In the genomic region with DNA sequence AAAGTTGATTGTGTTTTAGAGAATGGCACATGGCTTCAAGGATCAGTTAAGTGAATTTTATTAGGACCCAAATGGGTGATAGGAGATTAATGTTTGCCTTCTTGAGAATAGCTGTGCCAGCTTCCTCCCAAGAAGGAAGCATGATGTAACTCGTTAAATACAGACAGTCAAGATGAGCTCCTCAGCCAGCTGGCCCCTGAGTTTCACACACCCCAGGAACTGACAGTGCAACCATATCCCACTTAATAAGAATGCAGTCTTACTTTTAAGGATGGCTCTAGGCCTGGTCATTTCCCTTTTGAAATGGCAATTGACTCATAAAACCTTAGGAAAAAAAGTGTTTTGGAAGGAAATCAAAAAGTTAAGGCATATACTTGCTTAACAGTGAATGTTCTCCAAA, we compare ENCODE assay signal across 20 cellular contexts.
DNase-seq lines count a peak whose midpoint lies in the region; ATAC-seq, FAIRE-seq and TF ChIP-seq lines count a peak whose summit lies in the region.
"Had no signal": no experiment of that assay in that cellular context is flagged by ENCODE, and none has a peak within 500 bp of the region (broad histone marks: within the 10 kb centered on the region; RNA-seq: fewer than 3 reads in every experiment).

No MANE protein-coding gene starts in this region.

- DNase-seq in BJ (ENCODE audit: low read depth) (peak; percentile 67), LHCN-M2 (ENCODE audit: low read depth) (peak; percentile 54), astrocyte (ENCODE audit: low read depth) (no peak), myocyte (ENCODE audit: low read depth) (peak; percentile 71), GM12892 (ENCODE audit: insufficient read length) (no peak), NCI-H1092 treated with DMSO at 0.1 percent for 48 hours (lab: John Stamatoyannopoulos, UW) (no peak), smooth muscle cell (lab: John Stamatoyannopoulos, UW; ENCODE audit: unreplicated experiment) (no peak)
- DNase-seq: activated CD4-positive, alpha-beta T cell treated with anti-CD3 and anti-CD28 coated beads, Interleukin-2, amount 10 ng/mL, durations not matched to agents 7 days and 5 days; DMS53; heart left ventricle; Karpas-422; NCI-H187 treated with DMSO at 0.1 percent for 48 hours; NCI-H748 treated with DMSO at 0.1 percent for 48 hours; transverse colon had no signal

- no peaks in the 10 kb centered on the region for H4K20me1 ChIP-seq in astrocyte (ENCODE audit: insufficient read depth, low read length)
- H4K20me1 ChIP-seq in smooth muscle cell (ENCODE audit: low read depth), result no peaks in the 10 kb centered on the region

- H3K4me1 ChIP-seq in astrocyte (ENCODE audit: insufficient read depth, low read length), result no peaks in the 10 kb centered on the region
- no peaks in the 10 kb centered on the region for H3K4me1 ChIP-seq in smooth muscle cell (ENCODE audit: low read depth)

- no peak overlapping the region for H2AFZ ChIP-seq in astrocyte (ENCODE audit: low read depth, low read length)
- H2AFZ ChIP-seq in smooth muscle cell (ENCODE audit: low read depth), result no peak overlapping the region

- no peaks in the 10 kb centered on the region for H3K27me3 ChIP-seq in BJ (ENCODE audit: control insufficient read depth, insufficient read depth, low read length)
- H3K27me3 ChIP-seq in astrocyte (ENCODE audit: insufficient read depth, low read length), result no peaks in the 10 kb centered on the region
- no peaks in the 10 kb centered on the region for H3K27me3 ChIP-seq in smooth muscle cell (ENCODE audit: low read depth)
- H3K27me3 ChIP-seq: heart left ventricle, transverse colon had no signal

- H3K27ac ChIP-seq in astrocyte (ENCODE audit: low read depth, low read length), result no peak overlapping the region
- H3K27ac ChIP-seq in smooth muscle cell (ENCODE audit: low read depth), result no peak overlapping the region
- H3K27ac ChIP-seq: heart left ventricle, skin epidermis, transverse colon had no signal

- H3K9ac ChIP-seq in astrocyte (ENCODE audit: low read length) (no peak overlapping the region), smooth muscle cell (ENCODE audit: low read depth) (no peak overlapping the region)

- peaks cover 1% of the 10 kb centered on the region for H3K9me3 Mint-ChIP-seq in astrocyte (ENCODE audit: unreplicated experiment)
- H3K9me3 Mint-ChIP-seq: activated CD4-positive, alpha-beta T cell treated with anti-CD3 and anti-CD28 coated beads, Interleukin-2, amount 10 ng/mL, durations not matched to agents 7 days and 5 days; activated naive CD4-positive, alpha-beta T cell treated with anti-CD3 and anti-CD28 coated beads, Interleukin-2, amount 50 U/mL, for 72 hours; stimulated activated effector memory CD8-positive, alpha-beta T cell treated with anti-CD3 and anti-CD28 coated beads, Interleukin-12 subunit alpha, Interleukin-12 subunit beta, amount 100 ng/mL, for 72 hours had no signal

- no peak for ATAC-seq in GM21367 (IDR thresholded peaks at IDR 0.05; ENCODE audit: unreplicated experiment)
- ATAC-seq: activated naive CD4-positive, alpha-beta T cell treated with anti-CD3 and anti-CD28 coated beads, Interleukin-2, amount 50 U/mL, for 72 hours; stimulated activated effector memory CD8-positive, alpha-beta T cell treated with anti-CD3 and anti-CD28 coated beads, Interleukin-12 subunit alpha, Interleukin-12 subunit beta, amount 100 ng/mL, for 72 hours had no signal

- 35% methylated on average over 1 of the region's 1 CpG for WGBS in smooth muscle cell (ENCODE audit: low lambda C conversion rate)

- no peak for TF ChIP-seq POLR2A in GM12892 (IDR thresholded peaks at IDR 0.05; ENCODE audit: low read depth, low read length)

- H3K4me3 ChIP-seq in BJ (ENCODE audit: low read depth, low read length), result no peak overlapping the region
- H3K4me3 ChIP-seq in astrocyte (ENCODE audit: insufficient read depth, low read depth, low read length), result no peak overlapping the region
- no peak overlapping the region for H3K4me3 ChIP-seq in smooth muscle cell
- H3K4me3 ChIP-seq: heart left ventricle, skin epidermis, transverse colon had no signal

- POLR2A ChIA-PET in BJ (lab: Charles Lee), result no interaction called here

- H3F3A ChIP-seq in smooth muscle cell (ENCODE audit: low read depth), result peaks cover 5% of the 10 kb centered on the region

- no peak overlapping the region for H3K4me3 Mint-ChIP-seq in astrocyte (ENCODE audit: unreplicated experiment)
- H3K4me3 Mint-ChIP-seq: activated CD4-positive, alpha-beta T cell treated with anti-CD3 and anti-CD28 coated beads, Interleukin-2, amount 10 ng/mL, durations not matched to agents 7 days and 5 days; B cell; mesothelial cell of epicardium; stimulated activated effector memory CD8-positive, alpha-beta T cell treated with anti-CD3 and anti-CD28 coated beads, Interleukin-12 subunit alpha, Interleukin-12 subunit beta, amount 100 ng/mL, for 72 hours had no signal

- no peaks in the 10 kb centered on the region for H3K79me2 ChIP-seq in astrocyte (ENCODE audit: insufficient read depth, low read length)
- H3K79me2 ChIP-seq in smooth muscle cell (ENCODE audit: low read depth), result no peaks in the 10 kb centered on the region

- TF ChIP-seq CTCF in BJ (IDR thresholded peaks at IDR 0.05; ENCODE audit: insufficient read depth, low read depth, low read length), result no peak
- TF ChIP-seq CTCF in astrocyte (IDR thresholded peaks at IDR 0.05; ENCODE audit: insufficient read depth, low read depth, low read length), result no peak
- no peak for TF ChIP-seq CTCF in smooth muscle cell (IDR thresholded peaks at IDR 0.05; ENCODE audit: borderline replicate concordance, insufficient read depth, poor library complexity, severe bottlenecking)

- FAIRE-seq in astrocyte (lab: Jason Lieb, UNC) (no peak), GM12892 (lab: Jason Lieb, UNC) (no peak)

- H3K36me3 ChIP-seq in BJ (ENCODE audit: control insufficient read depth, insufficient read depth, low read length), result no peaks in the 10 kb centered on the region
- H3K36me3 ChIP-seq in astrocyte (ENCODE audit: insufficient read depth, low read length), result no peaks in the 10 kb centered on the region
- H3K36me3 ChIP-seq in smooth muscle cell (ENCODE audit: low read depth), result no peaks in the 10 kb centered on the region
- H3K36me3 ChIP-seq: heart left ventricle, transverse colon had no signal

- CTCF ChIA-PET in BJ (lab: Yijun Ruan, JAX), result no interaction called here

- no peaks in the 10 kb centered on the region for H3K36me3 Mint-ChIP-seq in astrocyte (ENCODE audit: low read depth, unreplicated experiment)
- H3K36me3 Mint-ChIP-seq: activated naive CD4-positive, alpha-beta T cell treated with anti-CD3 and anti-CD28 coated beads, Interleukin-2, amount 50 U/mL, for 72 hours; stimulated activated effector memory CD8-positive, alpha-beta T cell treated with anti-CD3 and anti-CD28 coated beads, Interleukin-12 subunit alpha, Interleukin-12 subunit beta, amount 100 ng/mL, for 72 hours had no signal

- H3K27ac Mint-ChIP-seq in astrocyte (ENCODE audit: unreplicated experiment), result peak overlapping the region; percentile 63
- H3K27ac Mint-ChIP-seq: activated CD4-positive, alpha-beta T cell treated with anti-CD3 and anti-CD28 coated beads, Interleukin-2, amount 10 ng/mL, durations not matched to agents 7 days and 5 days; B cell; mesothelial cell of epicardium; stimulated activated effector memory CD8-positive, alpha-beta T cell treated with anti-CD3 and anti-CD28 coated beads, Interleukin-12 subunit alpha, Interleukin-12 subunit beta, amount 100 ng/mL, for 72 hours had no signal

- H3K9me3 ChIP-seq in astrocyte (ENCODE audit: insufficient read depth, low read depth, low read length) (no peaks in the 10 kb centered on the region), smooth muscle cell (replicated peaks; ENCODE audit: low read depth) (no peaks in the 10 kb centered on the region)
- H3K9me3 ChIP-seq: heart left ventricle, transverse colon had no signal

- H3K4me2 ChIP-seq in astrocyte (ENCODE audit: low read length), result no peak overlapping the region
- H3K4me2 ChIP-seq in smooth muscle cell, result no peak overlapping the region

- no peaks in the 10 kb centered on the region for H3K4me1 Mint-ChIP-seq in astrocyte (ENCODE audit: low read depth, unreplicated experiment)
- H3K4me1 Mint-ChIP-seq: activated CD4-positive, alpha-beta T cell treated with anti-CD3 and anti-CD28 coated beads, Interleukin-2, amount 10 ng/mL, durations not matched to agents 7 days and 5 days; B cell; stimulated activated effector memory CD8-positive, alpha-beta T cell treated with anti-CD3 and anti-CD28 coated beads, Interleukin-12 subunit alpha, Interleukin-12 subunit beta, amount 100 ng/mL, for 72 hours had no signal

- H3K27me3 Mint-ChIP-seq in astrocyte (ENCODE audit: low read depth, unreplicated experiment), result no peaks in the 10 kb centered on the region
- H3K27me3 Mint-ChIP-seq: activated CD4-positive, alpha-beta T cell treated with anti-CD3 and anti-CD28 coated beads, Interleukin-2, amount 10 ng/mL, durations not matched to agents 7 days and 5 days; B cell had no signal

Comparison
In these comparisons a context has a peak if more than half of its experiments do, and no peak if none do; other contexts are left out.
1. DNase-seq: peak in BJ (single experiment), LHCN-M2 (single experiment) and myocyte (single experiment); none in astrocyte (single experiment), GM12892 (single experiment), NCI-H1092 treated with DMSO at 0.1 percent for 48 hours (single experiment) and smooth muscle cell (single experiment).